Comparison of ENCODE assay signal across 15 cellular contexts in genomic region chr5:10662661-10663245, GRCh38.
"Had no signal": no experiment of that assay in that cellular context is flagged by ENCODE, and none has a peak within 500 bp of the region (broad histone marks: within the 10 kb centered on the region; RNA-seq: fewer than 3 reads in every experiment).

No MANE protein-coding gene starts in this region.

- H3K9me3 ChIP-seq: tibial nerve had no signal

- H3K36me3 ChIP-seq: cardiac muscle cell, tibial nerve had no signal

- H3K4me3 ChIP-seq: cardiac muscle cell, lung, tibial nerve had no signal

- H3K27me3 ChIP-seq: cardiac muscle cell, tibial nerve had no signal

- FAIRE-seq: kidney had no signal

- DNase-seq: activated CD4-positive, alpha-beta T cell treated with anti-CD3 and anti-CD28 coated beads for 36 hours; activated CD4-positive, alpha-beta T cell treated with anti-CD3 and anti-CD28 coated beads, Interleukin-2, amount 50 U/mL, for 48 hours; activated gamma-delta T cell treated with Interleukin-2 at 50 U/mL for 16 hours; activated T-cell treated with anti-CD3 and anti-CD28 coated beads for 4 hours; amygdala; erythroblast; foreskin melanocyte; kidney; stimulated activated CD4-positive, alpha-beta T cell treated with anti-CD3 and anti-CD28 coated beads, Interleukin-12 subunit alpha, Interleukin-12 subunit beta, amount 100 ng/mL, for 4 hours; stimulated activated CD4-positive, alpha-beta T cell treated with anti-CD3 and anti-CD28 coated beads, Interleukin-1b, Interleukin-23, amount 100 ng/mL, for 48 hours; stimulated activated CD8-positive, alpha-beta memory T cell treated with anti-CD3 and anti-CD28 coated beads, Interleukin-4, amount 100 ng/mL, for 48 hours had no signal

- ATAC-seq: activated CD4-positive, alpha-beta T cell treated with anti-CD3 and anti-CD28 coated beads for 36 hours; activated naive CD4-positive, alpha-beta T cell treated with anti-CD3 and anti-CD28 coated beads, Interleukin-2, amount 50 U/mL, for 72 hours had no signal

- H3K27ac ChIP-seq: cardiac muscle cell, tibial nerve had no signal
